Comparison of ENCODE assay signal across 15 cellular contexts in genomic region chr3:128881576-128881975, GRCh38. TPM values are rescaled to one million over a fixed set of nuclear protein-coding genes. Genes with fewer than 3 reads are reported as not detected.
DNase-seq lines count a peak whose midpoint lies in the region; TF ChIP-seq lines count a peak whose summit lies in the region.
"Had no signal": no experiment of that assay in that cellular context is flagged by ENCODE, and none has a peak within 500 bp of the region (broad histone marks: within the 10 kb centered on the region; RNA-seq: fewer than 3 reads in every experiment).

No MANE protein-coding gene starts in this region.

- no peaks in the 10 kb centered on the region for H3K27me3 ChIP-seq in BLaER1 treated with 17β-estradiol and CSF1 and Interleukin-3, amounts not matched to agents 10 nM and 100 nM
- no peaks in the 10 kb centered on the region for H3K27me3 ChIP-seq in DOHH2 (ENCODE audit: control insufficient read depth, low read length)
- H3K27me3 ChIP-seq: MG63 had no signal

- H3K36me3 ChIP-seq in BLaER1 treated with 17β-estradiol and CSF1 and Interleukin-3, amounts not matched to agents 10 nM and 100 nM: peaks cover 37 to 64% (median 55%) of the 10 kb centered on the region in 11 experiments
- peaks cover 58% of the 10 kb centered on the region for H3K36me3 ChIP-seq in DOHH2 (ENCODE audit: control insufficient read depth, low read length)

- peaks cover 31% of the 10 kb centered on the region for H3K36me3 Mint-ChIP-seq in activated naive CD8-positive, alpha-beta T cell treated with anti-CD3 and anti-CD28 coated beads for 36 hours
- peaks cover 25% of the 10 kb centered on the region for H3K36me3 Mint-ChIP-seq in nephron (ENCODE audit: low read depth)

- peaks cover 81% of the 10 kb centered on the region for H3K79me2 ChIP-seq in DOHH2 (ENCODE audit: control insufficient read depth, low read length)

- H3K4me3 ChIP-seq in BLaER1 treated with 17β-estradiol and CSF1 and Interleukin-3, amounts not matched to agents 10 nM and 100 nM: no peak overlapping the region
- H3K4me3 ChIP-seq in DOHH2 (ENCODE audit: low read length): no peak overlapping the region

- TF ChIP-seq CTCF in DOHH2 (IDR thresholded peaks at IDR 0.05; ENCODE audit: low read depth, low read length, poor library complexity, severe bottlenecking) (no peak), nephron (IDR thresholded peaks at IDR 0.05; ENCODE audit: unreplicated experiment in 3 of 3) (no peak), GM20000 (IDR thresholded peaks at IDR 0.05; ENCODE audit: extremely low read depth, missing control alignments) (no peak)

- H3K9me2 ChIP-seq in DOHH2 (replicated peaks; ENCODE audit: control insufficient read depth, low read length): no peaks in the 10 kb centered on the region

- H3K27ac ChIP-seq in BLaER1 treated with 17β-estradiol and CSF1 and Interleukin-3, amounts not matched to agents 10 nM and 100 nM: no peak overlapping the region
- no peak overlapping the region for H3K27ac ChIP-seq in DOHH2 (ENCODE audit: low read depth, low read length)
- H3K27ac ChIP-seq: C4-2B had no signal

- H3K27me3 Mint-ChIP-seq in activated naive CD8-positive, alpha-beta T cell treated with anti-CD3 and anti-CD28 coated beads for 36 hours: no peaks in the 10 kb centered on the region
- H3K27me3 Mint-ChIP-seq in nephron (ENCODE audit: low read depth): no peaks in the 10 kb centered on the region

- no peaks in the 10 kb centered on the region for H3K9me3 ChIP-seq in BLaER1 treated with 17β-estradiol and CSF1 and Interleukin-3, amounts not matched to agents 10 nM and 100 nM (replicated peaks in 1 of 11)
- no peaks in the 10 kb centered on the region for H3K9me3 ChIP-seq in DOHH2 (ENCODE audit: control insufficient read depth, insufficient read depth, low read length)
- H3K9me3 ChIP-seq: MG63 had no signal

- H4K20me1 ChIP-seq in BLaER1 treated with 17β-estradiol and CSF1 and Interleukin-3, amounts not matched to agents 10 nM and 100 nM: peaks cover 0 to 34% (median 12%) of the 10 kb centered on the region in 11 experiments; a peak in 12 of 22 replicates
- no peaks in the 10 kb centered on the region for H4K20me1 ChIP-seq in DOHH2 (ENCODE audit: control insufficient read depth, insufficient read depth, low read depth, low read length)

- peak overlapping the region; percentile 94 for H3K4me3 Mint-ChIP-seq in activated naive CD8-positive, alpha-beta T cell treated with anti-CD3 and anti-CD28 coated beads for 36 hours
- peak overlapping the region; percentile 57 to 92 (median 72) for H3K4me3 Mint-ChIP-seq in nephron

- H3K4me1 Mint-ChIP-seq in activated naive CD8-positive, alpha-beta T cell treated with anti-CD3 and anti-CD28 coated beads for 36 hours: peaks cover 41% of the 10 kb centered on the region
- peaks cover 50% of the 10 kb centered on the region for H3K4me1 Mint-ChIP-seq in nephron

- DNase-seq in activated naive CD8-positive, alpha-beta T cell treated with anti-CD3 and anti-CD28 coated beads for 36 hours: no peak
- DNase-seq in stimulated activated CD4-positive, alpha-beta T cell treated with anti-CD3 and anti-CD28 coated beads, Interleukin-2, amount 100 ng/mL, for 24 hours: no peak
- no peak for DNase-seq in stimulated activated CD4-positive, alpha-beta T cell treated with anti-CD3 and anti-CD28 coated beads, Interleukin-2, amount 100 ng/mL, for 48 hours
- DNase-seq in GM20000 (ENCODE audit: low spot score): no peak
- DNase-seq: activated CD4-positive, alpha-beta T cell treated with anti-CD3 and anti-CD28 coated beads, Interleukin-2, amount 50 U/mL, for 48 hours; cortex of kidney; MG63; midbrain; NCI-H2171 treated with DMSO at 0.1 percent for 48 hours; stimulated activated CD4-positive, alpha-beta T cell treated with anti-CD3 and anti-CD28 coated beads, Interleukin-4, amount 100 ng/mL, for 24 hours; stimulated activated naive CD4-positive, alpha-beta T cell treated with Interleukin-2 at 50 U/mL for 16 hours had no signal

- peaks cover 5% of the 10 kb centered on the region; the same call in 1 of the 2 replicates for H3F3A ChIP-seq in DOHH2 (ENCODE audit: control insufficient read depth, insufficient read depth)

- H3K4me1 ChIP-seq in BLaER1 treated with 17β-estradiol and CSF1 and Interleukin-3, amounts not matched to agents 10 nM and 100 nM: peaks cover 35 to 50% (median 38%) of the 10 kb centered on the region in 10 experiments
- H3K4me1 ChIP-seq in DOHH2 (ENCODE audit: control insufficient read depth, low read length): peaks cover 35% of the 10 kb centered on the region

- H3K27ac Mint-ChIP-seq in activated naive CD8-positive, alpha-beta T cell treated with anti-CD3 and anti-CD28 coated beads for 36 hours: peak overlapping the region; percentile 1
- peak overlapping the region; percentile 8 to 30 (median 25) for H3K27ac Mint-ChIP-seq in nephron

- H3K4me2 ChIP-seq in BLaER1 treated with 17β-estradiol and CSF1 and Interleukin-3, amounts not matched to agents 10 nM and 100 nM: peak overlapping the region; percentile 87 to 97 (median 96); a peak in 18 of 22 replicates
- peak overlapping the region; percentile 78; the same call in 1 of the 2 replicates for H3K4me2 ChIP-seq in DOHH2 (ENCODE audit: low read length)

- H3K9ac ChIP-seq in BLaER1 treated with 17β-estradiol and CSF1 and Interleukin-3, amounts not matched to agents 10 nM and 100 nM: peak overlapping the region in 3 of 11 experiments; percentile 16 to 94 (median 91); a peak in 2 of 22 replicates

- H3K9me3 Mint-ChIP-seq in activated naive CD8-positive, alpha-beta T cell treated with anti-CD3 and anti-CD28 coated beads for 36 hours: no peaks in the 10 kb centered on the region
- H3K9me3 Mint-ChIP-seq in nephron: no peaks in the 10 kb centered on the region

RNA-seq across cellular contexts. Expression of gene ACAD9, which starts 2.2 kb away (rescaled TPM):
- 10 to 100 TPM; 47.5 to 47.6 TPM for total RNA-seq in activated naive CD8-positive, alpha-beta T cell treated with anti-CD3 and anti-CD28 coated beads for 36 hours
